Comparison of ENCODE assay signal across 22 cellular contexts in the genomic region with DNA sequence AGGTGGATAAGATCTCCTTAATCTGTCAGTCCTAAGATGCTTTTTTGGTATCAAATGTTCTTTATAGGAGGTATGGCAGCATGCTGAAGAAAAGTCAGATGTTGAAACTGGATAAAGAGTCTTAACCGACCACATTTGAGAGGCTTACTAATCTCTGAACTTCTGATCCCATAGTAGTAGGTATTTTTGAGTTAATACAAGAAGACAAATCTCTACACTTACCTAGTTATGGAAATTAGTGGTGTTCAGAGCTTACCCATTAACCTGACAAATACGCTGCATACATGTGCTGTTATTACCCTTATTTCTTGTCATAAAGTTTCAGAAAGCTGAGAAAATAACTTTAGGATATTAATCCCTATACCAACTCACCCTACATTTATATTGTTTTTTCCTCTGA.
"Had no signal": no experiment of that assay in that cellular context is flagged by ENCODE, and none has a peak within 500 bp of the region (broad histone marks: within the 10 kb centered on the region; RNA-seq: fewer than 3 reads in every experiment).

No MANE protein-coding gene starts in this region.

- H3K9me3 Mint-ChIP-seq: endodermal cell; stimulated activated naive B cell treated with anti-CD40 and anti-IgM and Interleukin-4, amounts not matched to agents 10 μg/mL and 1 μg/mL and 100 μg/mL, for 72 hours; stimulated activated naive CD8-positive, alpha-beta T cell treated with anti-CD3 and anti-CD28 coated beads, Interleukin-15, amount 100 ng/mL, for 72 hours had no signal

- H3K36me3 ChIP-seq: colonic mucosa, neutrophil, tibial nerve, upper lobe of right lung had no signal

- H3K27ac Mint-ChIP-seq: endodermal cell; naive thymus-derived CD8-positive, alpha-beta T cell; stimulated activated naive B cell treated with anti-CD40 and anti-IgM and Interleukin-4, amounts not matched to agents 10 μg/mL and 1 μg/mL and 100 μg/mL, for 72 hours; stimulated activated naive CD8-positive, alpha-beta T cell treated with anti-CD3 and anti-CD28 coated beads, Interleukin-15, amount 100 ng/mL, for 72 hours had no signal

- H3K9me3 ChIP-seq: colonic mucosa, mucosa of descending colon, neutrophil, psoas muscle, testis, tibial nerve, upper lobe of right lung had no signal

- DNase-seq: colonic mucosa; dermis blood vessel endothelial cell; endodermal cell; erythroblast; foreskin keratinocyte; kidney; left colon; left ventricle myocardium superior; mucosa of descending colon; naive thymus-derived CD8-positive, alpha-beta T cell; psoas muscle; retina; stimulated activated CD4-positive, alpha-beta T cell treated with anti-CD3 and anti-CD28 coated beads, Interleukin-2, amount 100 ng/mL, for 24 hours; stimulated activated CD4-positive, alpha-beta T cell treated with anti-CD3 and anti-CD28 coated beads, Interleukin-4, amount 100 ng/mL, for 4 hours; stimulated activated naive B cell treated with anti-CD40 and anti-IgM and Interleukin-4, amounts not matched to agents 10 μg/mL and 1 μg/mL and 100 μg/mL, for 72 hours; stimulated activated naive CD8-positive, alpha-beta T cell treated with anti-CD3 and anti-CD28 coated beads, Interleukin-15, amount 100 ng/mL, for 72 hours; testis; upper lobe of right lung had no signal

- H3K36me3 Mint-ChIP-seq: naive thymus-derived CD8-positive, alpha-beta T cell; stimulated activated naive B cell treated with anti-CD40 and anti-IgM and Interleukin-4, amounts not matched to agents 10 μg/mL and 1 μg/mL and 100 μg/mL, for 72 hours had no signal

- H3K4me3 ChIP-seq: colonic mucosa, lung, mucosa of descending colon, psoas muscle, testis, tibial nerve, upper lobe of right lung had no signal

- H3K27me3 ChIP-seq: colonic mucosa, foreskin keratinocyte, neutrophil, testis, tibial nerve, upper lobe of right lung had no signal

- H3K4me1 Mint-ChIP-seq: naive thymus-derived CD8-positive, alpha-beta T cell; stimulated activated naive B cell treated with anti-CD40 and anti-IgM and Interleukin-4, amounts not matched to agents 10 μg/mL and 1 μg/mL and 100 μg/mL, for 72 hours; stimulated activated naive CD8-positive, alpha-beta T cell treated with anti-CD3 and anti-CD28 coated beads, Interleukin-15, amount 100 ng/mL, for 72 hours had no signal

- H3K27ac ChIP-seq: colonic mucosa, foreskin keratinocyte, neutrophil, psoas muscle, testis, tibial nerve, upper lobe of right lung had no signal

- H3K27me3 Mint-ChIP-seq: stimulated activated naive B cell treated with anti-CD40 and anti-IgM and Interleukin-4, amounts not matched to agents 10 μg/mL and 1 μg/mL and 100 μg/mL, for 72 hours; stimulated activated naive CD8-positive, alpha-beta T cell treated with anti-CD3 and anti-CD28 coated beads, Interleukin-15, amount 100 ng/mL, for 72 hours had no signal

- H3K4me3 Mint-ChIP-seq: endodermal cell; naive thymus-derived CD8-positive, alpha-beta T cell; stimulated activated naive B cell treated with anti-CD40 and anti-IgM and Interleukin-4, amounts not matched to agents 10 μg/mL and 1 μg/mL and 100 μg/mL, for 72 hours; stimulated activated naive CD8-positive, alpha-beta T cell treated with anti-CD3 and anti-CD28 coated beads, Interleukin-15, amount 100 ng/mL, for 72 hours had no signal

- H3K4me1 ChIP-seq: colonic mucosa, foreskin keratinocyte, psoas muscle, testis, tibial nerve, upper lobe of right lung had no signal

- ATAC-seq: foreskin keratinocyte; left colon; left ventricle myocardium superior; mucosa of descending colon; naive thymus-derived CD8-positive, alpha-beta T cell; psoas muscle; sciatic nerve; stimulated activated naive B cell treated with anti-CD40 and anti-IgM and Interleukin-4, amounts not matched to agents 10 μg/mL and 1 μg/mL and 100 μg/mL, for 72 hours; stimulated activated naive CD8-positive, alpha-beta T cell treated with anti-CD3 and anti-CD28 coated beads, Interleukin-15, amount 100 ng/mL, for 72 hours; upper lobe of right lung had no signal
